ENCODE assay signal across 1 cellular context in genomic region chr7:39406464-39406863, GRCh38.
TF ChIP-seq lines count a peak whose summit lies in the region.

No MANE protein-coding gene starts in this region.

TF ChIP-seq in HepG2, 621 proteins besides CTCF, POLR2A, EP300 and RAD21 (continued from another document):
- TF ChIP-seq HNF1A (IDR thresholded peaks at IDR 0.05; ENCODE audit: low read depth) (peak; percentile 79), HNF1A (CRISPR knock-in tag; IDR thresholded peaks at IDR 0.05; ENCODE audit: borderline replicate concordance) (peak; percentile 59; the same call in 1 of the 2 replicates), HNF4A (CRISPR knock-in tag; IDR thresholded peaks at IDR 0.05) (peak; percentile 38), MYC (CRISPR knock-in tag; IDR thresholded peaks at IDR 0.05; ENCODE audit: borderline replicate concordance) (0 out of 2 replicates have a peak, but pooled peaks have one; percentile 16), SNAPC2 (CRISPR knock-in tag; IDR thresholded peaks at IDR 0.05) (no peak), ZNF264 (CRISPR knock-in tag; IDR thresholded peaks at IDR 0.05) (0 out of 2 replicates have a peak, but pooled peaks have one; percentile 32), IKZF5 (CRISPR knock-in tag; IDR thresholded peaks at IDR 0.05) (0 out of 2 replicates have a peak, but pooled peaks have one; percentile 24), PPARG (CRISPR knock-in tag; conservative IDR thresholded peaks at IDR 0.05) (0 out of 2 replicates have a peak, but pooled peaks have one; percentile 18), MIXL1 (CRISPR knock-in tag; IDR thresholded peaks at IDR 0.05) (0 out of 2 replicates have a peak, but pooled peaks have one; percentile 38), LCORL (IDR thresholded peaks at IDR 0.05) (no peak), LCORL (CRISPR knock-in tag; IDR thresholded peaks at IDR 0.05) (peak; percentile 55; the same call in 1 of the 2 replicates), SKIL (CRISPR knock-in tag; IDR thresholded peaks at IDR 0.05; ENCODE audit: borderline replicate concordance) (no peak)
